Comparison of ENCODE assay signal across 1 cellular context in the genomic region with DNA sequence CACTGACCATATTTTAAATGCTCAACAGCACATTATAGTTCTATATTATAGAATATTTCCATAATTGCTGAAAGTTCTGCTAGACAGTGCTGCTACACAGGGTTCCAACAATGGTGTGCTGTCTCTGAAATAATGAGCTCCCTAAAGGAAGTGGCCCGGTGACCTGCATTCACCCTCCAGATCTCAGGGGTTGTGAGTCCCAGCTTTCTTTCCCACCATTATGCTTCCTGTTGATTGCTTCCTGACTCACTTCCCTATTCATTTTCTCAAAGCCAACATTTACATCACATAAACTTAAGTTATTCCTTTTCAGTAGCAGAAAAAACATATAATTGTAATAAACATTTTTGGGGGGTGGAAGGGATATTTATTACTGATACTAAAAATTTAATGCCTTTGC.
TF ChIP-seq lines count a peak whose summit lies in the region.

No MANE protein-coding gene starts in this region.

TF ChIP-seq in endothelial cell of umbilical vein, 7 proteins besides CTCF, POLR2A, EP300 and RAD21:
- no peak for TF ChIP-seq EZH2 (IDR thresholded peaks at IDR 0.05; ENCODE audit: borderline replicate concordance, low read depth, low read length, severe bottlenecking)
- peak; percentile 77 for TF ChIP-seq JUN (IDR thresholded peaks at IDR 0.05; ENCODE audit: borderline replicate concordance, insufficient read depth, insufficient read length, low read depth)
- peak; percentile 82 for TF ChIP-seq FOS (IDR thresholded peaks at IDR 0.05; ENCODE audit: borderline replicate concordance, insufficient read depth, low read length)
- TF ChIP-seq MYC (IDR thresholded peaks at IDR 0.05; ENCODE audit: low read depth, low read length) = no peak
- peak; percentile 74 for TF ChIP-seq POLR2AphosphoS5 (IDR thresholded peaks at IDR 0.05; ENCODE audit: insufficient read depth, low read depth, low read length)
- TF ChIP-seq, protein P1, sequence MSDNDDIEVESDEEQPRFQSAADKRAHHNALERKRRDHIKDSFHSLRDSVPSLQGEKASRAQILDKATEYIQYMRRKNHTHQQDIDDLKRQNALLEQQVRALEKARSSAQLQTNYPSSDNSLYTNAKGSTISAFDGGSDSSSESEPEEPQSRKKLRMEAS (IDR thresholded peaks at IDR 0.05; ENCODE audit: insufficient read depth, insufficient read length) = no peak
- TF ChIP-seq GATA2 (IDR thresholded peaks at IDR 0.05; ENCODE audit: insufficient read depth, insufficient read length, low read depth, low read length) = peak; percentile 67
TF ChIP-seq in endothelial cell of umbilical vein: peak in this region for 4.
